In genomic region chr5:163437309-163438182, GRCh38 we compare ENCODE assay signal across 1 cellular context.
TF ChIP-seq lines count a peak whose summit lies in the region.

TSS of gene CCNG1 (plus strand) at chr5:163437595. CDS start at chr5:163439257, 1,662 bp downstream.

TF ChIP-seq in WTC11, 78 proteins besides CTCF, POLR2A, EP300 and RAD21 (continued from another document and continues in another):
- TF ChIP-seq ARID4B (CRISPR knock-in tag; IDR thresholded peaks at IDR 0.05; ENCODE audit: borderline replicate concordance) (0 out of 2 replicates have a peak, but pooled peaks have one; percentile 32), ESRRA (CRISPR knock-in tag; IDR thresholded peaks at IDR 0.05; ENCODE audit: borderline replicate concordance) (0 out of 2 replicates have a peak, but pooled peaks have one; percentile 49), ZNF121 (CRISPR knock-in tag; IDR thresholded peaks at IDR 0.05) (no peak), EMX1 (CRISPR knock-in tag; IDR thresholded peaks at IDR 0.05) (0 out of 2 replicates have a peak, but pooled peaks have one; percentile 16), USF2 (CRISPR knock-in tag; IDR thresholded peaks at IDR 0.05) (peak; percentile 87), ZNF423 (CRISPR knock-in tag; IDR thresholded peaks at IDR 0.05) (peak; percentile 88), PRDM15 (CRISPR knock-in tag; IDR thresholded peaks at IDR 0.05) (peak; percentile 64; the same call in 1 of the 2 replicates), FOXP1 (CRISPR knock-in tag; IDR thresholded peaks at IDR 0.05; ENCODE audit: borderline replicate concordance) (peak; percentile 69; the same call in 1 of the 2 replicates), OVOL2 (CRISPR knock-in tag; IDR thresholded peaks at IDR 0.05; ENCODE audit: borderline replicate concordance) (no peak; the same call in 1 of the 2 replicates), ZNF263 (CRISPR knock-in tag; IDR thresholded peaks at IDR 0.05; ENCODE audit: low read depth) (no peak), ZNF138 (CRISPR knock-in tag; conservative IDR thresholded peaks at IDR 0.05) (0 out of 2 replicates have a peak, but pooled peaks have one; percentile 71), E2F1 (CRISPR knock-in tag; IDR thresholded peaks at IDR 0.05) (no peak), ETV6 (CRISPR knock-in tag; IDR thresholded peaks at IDR 0.05) (peak; percentile 48), E2F5 (CRISPR knock-in tag; IDR thresholded peaks at IDR 0.05) (0 out of 2 replicates have a peak, but pooled peaks have one; percentile 48), HMGXB4 (CRISPR knock-in tag; IDR thresholded peaks at IDR 0.05) (peak; percentile 40; the same call in 1 of the 2 replicates), ZNF532 (CRISPR knock-in tag; IDR thresholded peaks at IDR 0.05; ENCODE audit: borderline replicate concordance) (peak; percentile 73; the same call in 1 of the 2 replicates), ZMAT4 (CRISPR knock-in tag; IDR thresholded peaks at IDR 0.05) (no peak), SOX15 (CRISPR knock-in tag; IDR thresholded peaks at IDR 0.05) (no peak), ZNF219 (CRISPR knock-in tag; IDR thresholded peaks at IDR 0.05; ENCODE audit: borderline replicate concordance) (peak; percentile 22; the same call in 1 of the 2 replicates), MAX (CRISPR knock-in tag; IDR thresholded peaks at IDR 0.05) (peak; percentile 41; the same call in 1 of the 2 replicates), RORB (CRISPR knock-in tag; IDR thresholded peaks at IDR 0.05) (no peak), TP53 (CRISPR knock-in tag; IDR thresholded peaks at IDR 0.05) (peak; percentile 77; the same call in 1 of the 2 replicates), MLX (CRISPR knock-in tag; IDR thresholded peaks at IDR 0.05) (no peak), ZNF317 (CRISPR knock-in tag; IDR thresholded peaks at IDR 0.05; ENCODE audit: borderline replicate concordance, low read depth) (0 out of 2 replicates have a peak, but pooled peaks have one; percentile 5), ATF6 (CRISPR knock-in tag; IDR thresholded peaks at IDR 0.05) (no peak), JAZF1 (CRISPR knock-in tag; IDR thresholded peaks at IDR 0.05) (no peak), ZBTB21 (CRISPR knock-in tag; IDR thresholded peaks at IDR 0.05; ENCODE audit: borderline replicate concordance) (0 out of 2 replicates have a peak, but pooled peaks have one; percentile 53), ATF2 (CRISPR knock-in tag; IDR thresholded peaks at IDR 0.05; ENCODE audit: borderline replicate concordance, low read depth) (no peak)
